ENCODE assay signal across 8 cellular contexts in genomic region chr20:10453241-10453640, GRCh38. TPM values are rescaled to one million over a fixed set of nuclear protein-coding genes. Genes with fewer than 3 reads are reported as not detected.
A peak's percentile ranks its signal among the peaks of the same experiment; 100 is the strongest.
DNase-seq lines count a peak whose midpoint lies in the region; ATAC-seq and TF ChIP-seq lines count a peak whose summit lies in the region.

No MANE protein-coding gene starts in this region.

- H3K27ac Mint-ChIP-seq in activated CD4-positive, alpha-beta T cell treated with anti-CD3 and anti-CD28 coated beads for 36 hours: peak overlapping the region; percentile 22

- H3K4me1 Mint-ChIP-seq in activated CD4-positive, alpha-beta T cell treated with anti-CD3 and anti-CD28 coated beads for 36 hours: peaks cover 20% of the 10 kb centered on the region

- peaks cover 8% of the 10 kb centered on the region for H3K9me3 Mint-ChIP-seq in activated CD4-positive, alpha-beta T cell treated with anti-CD3 and anti-CD28 coated beads for 36 hours (ENCODE audit: low read depth)

- peak; percentile 54 for DNase-seq in activated CD4-positive, alpha-beta T cell treated with anti-CD3 and anti-CD28 coated beads for 36 hours
- DNase-seq in activated CD4-positive, alpha-beta T cell treated with anti-CD3 and anti-CD28 coated beads for 1 hour: no peak
- DNase-seq in NB4 (ENCODE audit: low read depth): peak; percentile 97
- DNase-seq in dermis blood vessel endothelial cell: peak; percentile 45
- no peak for DNase-seq in EL
- no peak for DNase-seq in T1000 (lab: John Stamatoyannopoulos, UW)
- DNase-seq in NCI-H1105 treated with DMSO at 0.1 percent for 48 hours (lab: John Stamatoyannopoulos, UW): no peak

- no peak overlapping the region for H3K4me3 ChIP-seq in NB4 (ENCODE audit: low read depth, low read length)

- no peaks in the 10 kb centered on the region for H3K27me3 Mint-ChIP-seq in activated CD4-positive, alpha-beta T cell treated with anti-CD3 and anti-CD28 coated beads for 36 hours

- intact Hi-C loops in activated CD4-positive, alpha-beta T cell treated with anti-CD3 and anti-CD28 coated beads for 36 hours (cut with DNase I, micrococcal nuclease): no loop called here

- POLR2A ChIA-PET in activated CD4-positive, alpha-beta T cell treated with anti-CD3 and anti-CD28 coated beads for 36 hours (lab: Charles Lee): no interaction called here

- peaks cover 15% of the 10 kb centered on the region for H3K36me3 Mint-ChIP-seq in activated CD4-positive, alpha-beta T cell treated with anti-CD3 and anti-CD28 coated beads for 36 hours (ENCODE audit: low read depth)

- no peak for TF ChIP-seq POLR2A in NB4 (IDR thresholded peaks at IDR 0.05; ENCODE audit: extremely low read depth, insufficient read length)

- peak overlapping the region; percentile 0 for H3K4me3 Mint-ChIP-seq in activated CD4-positive, alpha-beta T cell treated with anti-CD3 and anti-CD28 coated beads for 36 hours

- ATAC-seq in activated CD4-positive, alpha-beta T cell treated with anti-CD3 and anti-CD28 coated beads for 36 hours: peak; percentile 71
- ATAC-seq in HG02623 (IDR thresholded peaks at IDR 0.05; ENCODE audit: unreplicated experiment): peak; percentile 93

- CTCF ChIA-PET in activated CD4-positive, alpha-beta T cell treated with anti-CD3 and anti-CD28 coated beads for 36 hours (lab: Charles Lee): interaction anchor here (0.9 to 1.3 kb wide), 3 partner anchors 26 to 99 kb away, joined by 3 to 4 read pairs (median 4); no protein-coding TSS in a partner anchor

- no peak for TF ChIP-seq CTCF in NB4 (IDR thresholded peaks at IDR 0.05; ENCODE audit: low read depth, low read length)

RNA-seq across cellular contexts. Expression of gene SLX4IP, which starts 18.1 kb away (rescaled TPM):
- 1 to 10 TPM; 7.4 to 7.8 TPM for total RNA-seq in activated CD4-positive, alpha-beta T cell treated with anti-CD3 and anti-CD28 coated beads for 36 hours
- total RNA-seq in dermis blood vessel endothelial cell: 3.2 and 4.3 TPM in 2 replicates

RNA-seq across cellular contexts. Expression of gene MKKS, which starts 19.2 kb away (rescaled TPM):
- total RNA-seq in activated CD4-positive, alpha-beta T cell treated with anti-CD3 and anti-CD28 coated beads for 36 hours: 1 to 10 TPM; 7.4 to 9.5 TPM
- total RNA-seq in dermis blood vessel endothelial cell: 6.5 and 11.4 TPM in 2 replicates

Comparison
In these comparisons a context has a peak if more than half of its experiments do, and no peak if none do; other contexts are left out.
1. DNase-seq: peak in activated CD4-positive, alpha-beta T cell treated with anti-CD3 and anti-CD28 coated beads for 36 hours (single experiment), NB4 (single experiment) and dermis blood vessel endothelial cell (single experiment); none in activated CD4-positive, alpha-beta T cell treated with anti-CD3 and anti-CD28 coated beads for 1 hour (single experiment), EL (single experiment), T1000 (single experiment) and NCI-H1105 treated with DMSO at 0.1 percent for 48 hours (single experiment).